Comparison of ENCODE assay signal across 8 cellular contexts in genomic region chr17:49576121-49576905, GRCh38. TPM values are rescaled to one million over a fixed set of nuclear protein-coding genes. Genes with fewer than 3 reads are reported as not detected.
A peak's percentile ranks its signal among the peaks of the same experiment; 100 is the strongest.
DNase-seq lines count a peak whose midpoint lies in the region; ATAC-seq and TF ChIP-seq lines count a peak whose summit lies in the region.

No MANE protein-coding gene starts in this region.

- H3K36me3 ChIP-seq in kidney epithelial cell (ENCODE audit: control insufficient read depth, insufficient read depth, low read length) = no peaks in the 10 kb centered on the region
- H3K36me3 ChIP-seq in stomach = no peaks in the 10 kb centered on the region

- peak overlapping the region; percentile 49 for H3K4me3 ChIP-seq in kidney epithelial cell (ENCODE audit: low read depth, low read length)
- peak overlapping the region; percentile 57 to 83 (median 74) for H3K4me3 ChIP-seq in stomach

- WGBS in stomach, 5 donors = 1 to 2% (median 1%) methylated on average over 18 to 62 of the region's 62 CpGs

- H3K9me3 ChIP-seq in stomach = no peaks in the 10 kb centered on the region

- TF ChIP-seq POLR2A in stomach (IDR thresholded peaks at IDR 0.05) = no peak

- DNase-seq in GM03348 (ENCODE audit: low spot score) (peak; percentile 80), NCI-H2171 (lab: John Stamatoyannopoulos, UW) (peak; percentile 40), caudate nucleus (lab: John Stamatoyannopoulos, UW) (peak in 11 of 61 donors; percentile 12 to 59 (median 27)), kidney epithelial cell (ENCODE audit: low read depth) (no peak), stomach (no peak), DMS79 treated with DMSO at 0.1 percent for 48 hours (lab: John Stamatoyannopoulos, UW) (no peak), NCI-H2107 (lab: John Stamatoyannopoulos, UW) (no peak)

- TF ChIP-seq CTCF in kidney epithelial cell (IDR thresholded peaks at IDR 0.05; ENCODE audit: insufficient read depth, low read length, poor library complexity, severe bottlenecking) = no peak
- TF ChIP-seq CTCF in stomach (IDR thresholded peaks at IDR 0.05) = no peak

- no peak for TF ChIP-seq EP300 in stomach (IDR thresholded peaks at IDR 0.05)

- H3K27me3 ChIP-seq in kidney epithelial cell (ENCODE audit: control insufficient read depth, insufficient read depth, low read length) (peaks cover 55% of the 10 kb centered on the region), stomach (peaks cover 0 to 58% (median 16%) of the 10 kb centered on the region in 3 donors)

- intact Hi-C loops in stomach (cut with DNase I; ENCODE audit: low total_unique reads) = loop anchor here (10.0 kb wide), 2 partner anchors 188 to 278 kb away; partner anchors contain the start of gene FAM117A

- peaks cover 19 to 56% (median 38%) of the 10 kb centered on the region in 4 donors for H3K4me1 ChIP-seq in stomach

- H3K27ac ChIP-seq in caudate nucleus (ENCODE audit: low read depth, low read length) (peak overlapping the region; percentile 16), stomach (peak overlapping the region in 4 of 5 donors; percentile 61 to 85 (median 74))

- ATAC-seq in HG03039 (IDR thresholded peaks at IDR 0.05; ENCODE audit: unreplicated experiment) = no peak

RNA-seq across cellular contexts. Expression of gene NXPH3, which starts 0.6 kb away (rescaled TPM):
- total RNA-seq in kidney epithelial cell (not detected in 2 replicates), stomach (10 to 100 TPM in 1 of 5 donors, 1 to 10 TPM in 2, not detected in 2; 1.0 to 10.7 (median 1.3) TPM)
- 1 to 10 TPM in 1 of 3 donors, under 1 TPM in 2; 0.50 to 2.6 (median 0.92) TPM for polyA plus RNA-seq in stomach

Comparison
In these comparisons a context has a peak if more than half of its experiments do, and no peak if none do; other contexts are left out.
1. DNase-seq: peak in GM03348 (single experiment) and NCI-H2171 (single experiment); none in kidney epithelial cell (single experiment), stomach (single experiment), DMS79 treated with DMSO at 0.1 percent for 48 hours (single experiment) and NCI-H2107 (single experiment).